ENCODE assay signal across 16 cellular contexts in the genomic region with DNA sequence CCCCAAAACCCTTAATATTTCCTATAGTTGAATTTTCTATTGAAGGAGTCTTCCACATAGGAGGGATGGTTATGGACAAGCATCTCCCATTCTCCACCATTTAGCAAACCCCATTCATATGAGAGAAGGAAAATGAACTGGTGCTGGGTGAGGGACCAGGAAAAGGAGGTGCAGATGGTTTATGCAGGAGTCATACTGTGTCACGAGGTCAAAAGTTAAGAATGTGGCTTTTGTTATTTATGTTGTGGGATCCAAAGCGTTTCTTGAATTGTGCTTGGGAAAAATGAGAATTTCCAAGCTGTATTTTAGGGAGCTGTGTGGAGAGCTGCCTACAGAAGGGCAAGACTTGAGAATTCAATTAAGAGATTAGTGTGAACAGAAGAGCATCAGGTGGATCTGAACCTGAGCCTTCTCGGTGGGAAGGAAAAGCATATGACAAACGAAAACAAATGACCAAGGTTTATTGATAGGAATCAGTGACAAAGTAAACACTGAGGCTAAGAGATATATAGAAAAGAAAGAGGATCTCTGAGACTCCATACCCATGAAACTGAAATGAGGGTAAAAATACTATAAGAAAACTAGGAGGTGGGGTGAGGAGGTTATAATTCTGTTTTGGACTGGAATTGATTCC.
DNase-seq lines count a peak whose midpoint lies in the region; ATAC-seq, FAIRE-seq and TF ChIP-seq lines count a peak whose summit lies in the region.
"Had no signal": no experiment of that assay in that cellular context is flagged by ENCODE, and none has a peak within 500 bp of the region (broad histone marks: within the 10 kb centered on the region; RNA-seq: fewer than 3 reads in every experiment).

No MANE protein-coding gene starts in this region.

- H3K4me3 ChIP-seq in BJ (ENCODE audit: low read depth, low read length) (no peak overlapping the region), endothelial cell of umbilical vein (replicated peaks in 1 of 3; ENCODE audit: insufficient read depth in 1 of 3, low read depth in 1 of 3, low read length in 3 of 3) (no peak overlapping the region), neural progenitor cell (no peak overlapping the region)
- H3K4me3 ChIP-seq: cardiac muscle cell, thoracic aorta had no signal

- POLR2A ChIA-PET in BJ (lab: Charles Lee) (interaction anchor here (0.6 kb wide), 1 partner anchor 470 kb away, joined by 5 read pairs; no protein-coding TSS in a partner anchor), endothelial cell of umbilical vein (lab: Charles Lee) (no interaction called here), RWPE1 (lab: Yijun Ruan, JAX; ENCODE audit: low non-redundant PET) (no interaction called here)

- no peaks in the 10 kb centered on the region for H3K79me2 ChIP-seq in endothelial cell of umbilical vein (ENCODE audit: control insufficient read depth, insufficient read depth, low read length)
- H3K79me2 ChIP-seq in neural progenitor cell (ENCODE audit: low read depth) = no peaks in the 10 kb centered on the region

- dilution Hi-C loops in endothelial cell of umbilical vein (cut with MboI; ENCODE audit: extremely low pct_ligation_motif_present, low sequenced_read_pairs) = no loop called here

- no peak overlapping the region for H2AFZ ChIP-seq in endothelial cell of umbilical vein (ENCODE audit: low read depth, low read length)
- no peak overlapping the region for H2AFZ ChIP-seq in neural progenitor cell (replicated peaks)

- no peaks in the 10 kb centered on the region for H3F3A ChIP-seq in neural progenitor cell (ENCODE audit: low read depth)

- BruUV-seq in endothelial cell of umbilical vein (replicated peaks; lab: Mats Ljungman, UMichigan) = no TSS peak

- no peaks in the 10 kb centered on the region for H3K36me3 Mint-ChIP-seq in neural progenitor cell
- H3K36me3 Mint-ChIP-seq: WTC11 had no signal

- CTCF ChIA-PET in BJ (lab: Yijun Ruan, JAX) = interaction anchor here (0.6 to 2.3 kb wide), 2 partner anchors 9 to 12 kb away, joined by 3 to 6 read pairs; no protein-coding TSS in a partner anchor
- CTCF ChIA-PET in endothelial cell of umbilical vein (lab: Charles Lee) = no interaction called here
- CTCF ChIA-PET in RWPE1 (lab: Yijun Ruan, JAX) = interaction anchor here (0.6 kb wide), 1 partner anchor 1285 kb away, joined by 3 read pairs; no protein-coding TSS in a partner anchor

- TF ChIP-seq CTCF in BJ (IDR thresholded peaks at IDR 0.05; ENCODE audit: insufficient read depth, low read depth, low read length) (no peak), endothelial cell of umbilical vein (IDR thresholded peaks at IDR 0.05; ENCODE audit: extremely low read depth in 1 of 2, insufficient read depth in 1 of 2, low read depth in 1 of 2, low read length in 2 of 2) (no peak), neural progenitor cell (IDR thresholded peaks at IDR 0.05) (no peak), RWPE1 (conservative IDR thresholded peaks at IDR 0.05; ENCODE audit: low read depth) (no peak)

- FAIRE-seq in endothelial cell of umbilical vein (lab: Jason Lieb, UNC) = no peak

- H3K36me3 ChIP-seq in BJ (ENCODE audit: control insufficient read depth, insufficient read depth, low read length) = no peaks in the 10 kb centered on the region
- no peaks in the 10 kb centered on the region for H3K36me3 ChIP-seq in endothelial cell of umbilical vein (ENCODE audit: control insufficient read depth in 2 of 2, extremely low read depth in 1 of 2, insufficient read depth in 2 of 2, low read length in 2 of 2)
- no peaks in the 10 kb centered on the region for H3K36me3 ChIP-seq in neural progenitor cell
- H3K36me3 ChIP-seq: cardiac muscle cell, thoracic aorta had no signal

- no peak overlapping the region for H3K9ac ChIP-seq in endothelial cell of umbilical vein (replicated peaks; ENCODE audit: extremely low read depth, insufficient read depth, low read length)
- H3K9ac ChIP-seq in neural progenitor cell = no peak overlapping the region

- H3K4me1 Mint-ChIP-seq in neural progenitor cell = peaks cover 23% of the 10 kb centered on the region
- H3K4me1 Mint-ChIP-seq: B cell had no signal

- no peaks in the 10 kb centered on the region for H3K27me3 ChIP-seq in BJ (ENCODE audit: control insufficient read depth, insufficient read depth, low read length)
- H3K27me3 ChIP-seq in endothelial cell of umbilical vein (ENCODE audit: control insufficient read depth in 2 of 2, insufficient read depth in 2 of 2, low read length in 2 of 2) = no peaks in the 10 kb centered on the region
- no peaks in the 10 kb centered on the region for H3K27me3 ChIP-seq in neural progenitor cell
- H3K27me3 ChIP-seq: cardiac muscle cell had no signal

- H3K9me3 ChIP-seq in endothelial cell of umbilical vein (replicated peaks; ENCODE audit: control insufficient read depth, insufficient read depth, low read length) (no peaks in the 10 kb centered on the region), neural progenitor cell (ENCODE audit: low read depth) (no peaks in the 10 kb centered on the region)
- H3K9me3 ChIP-seq: thoracic aorta had no signal

- no peak for ATAC-seq in HG02571 (IDR thresholded peaks at IDR 0.05; ENCODE audit: unreplicated experiment)
- no peak for ATAC-seq in HG03159 (IDR thresholded peaks at IDR 0.05; ENCODE audit: unreplicated experiment)
- ATAC-seq: WTC11 had no signal

- H3K27ac ChIP-seq in endothelial cell of umbilical vein (ENCODE audit: insufficient read depth, low read depth, low read length) = no peak overlapping the region
- no peak overlapping the region for H3K27ac ChIP-seq in neural progenitor cell
- no peak overlapping the region for H3K27ac ChIP-seq in RWPE1
- H3K27ac ChIP-seq: cardiac muscle cell, thoracic aorta had no signal

- H3K27me3 Mint-ChIP-seq in neural progenitor cell (ENCODE audit: insufficient read depth, low read depth) = no peaks in the 10 kb centered on the region
- H3K27me3 Mint-ChIP-seq: B cell had no signal

- H3K4me2 ChIP-seq in endothelial cell of umbilical vein (ENCODE audit: insufficient read depth, low read length) (no peak overlapping the region), neural progenitor cell (peak overlapping the region; percentile 31)

- H3K27ac Mint-ChIP-seq in neural progenitor cell = no peak overlapping the region
- H3K27ac Mint-ChIP-seq: B cell, WTC11 had no signal

- H3K4me1 ChIP-seq in endothelial cell of umbilical vein (ENCODE audit: control insufficient read depth, extremely low read depth, insufficient read depth, low read length) = no peaks in the 10 kb centered on the region
- peaks cover 20% of the 10 kb centered on the region for H3K4me1 ChIP-seq in neural progenitor cell

- no peak overlapping the region for H3K4me3 Mint-ChIP-seq in neural progenitor cell
- H3K4me3 Mint-ChIP-seq: B cell, WTC11 had no signal

- no peaks in the 10 kb centered on the region for H3K9me3 Mint-ChIP-seq in neural progenitor cell
- H3K9me3 Mint-ChIP-seq: WTC11 had no signal

- H3K9me1 ChIP-seq in endothelial cell of umbilical vein (replicated peaks; ENCODE audit: control insufficient read depth, extremely low read depth, insufficient read depth, low read length) = no peaks in the 10 kb centered on the region

- intact Hi-C loops in endothelial cell of umbilical vein (cut with micrococcal nuclease) = no loop called here

- H4K20me1 ChIP-seq in endothelial cell of umbilical vein (replicated peaks; ENCODE audit: control insufficient read depth, extremely low read depth, insufficient read depth, low read length) (no peaks in the 10 kb centered on the region), neural progenitor cell (ENCODE audit: low read depth) (no peaks in the 10 kb centered on the region)

- no peak for TF ChIP-seq POLR2A in endothelial cell of umbilical vein (IDR thresholded peaks at IDR 0.05; ENCODE audit: low read depth, low read length)

- DNase-seq in BJ (ENCODE audit: low read depth) (peak; percentile 29), LHCN-M2 (ENCODE audit: low read depth) (peak; percentile 88), endothelial cell of umbilical vein (ENCODE audit: low read depth, low spot score) (peak; percentile 19), neural progenitor cell (ENCODE audit: low spot score) (no peak), NCI-H2029 (lab: John Stamatoyannopoulos, UW) (no peak), RWPE1 (ENCODE audit: low spot score) (no peak)
- DNase-seq: activated naive CD4-positive, alpha-beta T cell; mesendoderm; NCI-H1048; occipital lobe had no signal

TF ChIP-seq in endothelial cell of umbilical vein, 7 proteins besides CTCF, POLR2A, EP300 and RAD21:
- TF ChIP-seq FOS (IDR thresholded peaks at IDR 0.05; ENCODE audit: borderline replicate concordance, insufficient read depth, low read length) = peak; percentile 48
- no peak for TF ChIP-seq EZH2 (IDR thresholded peaks at IDR 0.05; ENCODE audit: borderline replicate concordance, low read depth, low read length, severe bottlenecking)
- TF ChIP-seq GATA2 (IDR thresholded peaks at IDR 0.05; ENCODE audit: insufficient read depth, insufficient read length, low read depth, low read length) = peak; percentile 41
- no peak for TF ChIP-seq JUN (IDR thresholded peaks at IDR 0.05; ENCODE audit: borderline replicate concordance, insufficient read depth, insufficient read length, low read depth)

Comparison
In these comparisons a context has a peak if more than half of its experiments do, and no peak if none do; other contexts are left out.
1. DNase-seq: peak in BJ (single experiment), LHCN-M2 (single experiment) and endothelial cell of umbilical vein (single experiment); none in neural progenitor cell (single experiment), NCI-H2029 (single experiment) and RWPE1 (single experiment).